In the genomic region with DNA sequence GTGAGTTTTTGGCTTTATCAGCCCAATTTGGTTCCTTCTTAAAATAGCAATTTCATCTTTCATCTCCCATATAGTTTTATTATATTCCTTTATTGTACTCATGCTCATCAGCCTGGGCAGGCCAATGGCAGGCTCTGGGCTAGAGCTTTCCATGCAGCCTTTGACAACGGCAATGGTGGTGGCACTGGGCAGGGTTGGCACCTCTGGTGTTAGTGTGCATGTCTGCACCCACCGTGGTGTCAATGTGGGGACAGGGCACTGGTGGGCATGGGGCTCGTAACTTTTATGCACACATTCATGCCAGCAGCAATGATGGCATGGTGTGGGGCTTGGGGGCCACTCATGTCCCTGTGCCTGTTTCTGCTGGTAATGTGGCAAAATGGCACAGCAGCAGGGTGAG, we compare ENCODE assay signal across 33 cellular contexts.
"Had no signal": no experiment of that assay in that cellular context is flagged by ENCODE, and none has a peak within 500 bp of the region (broad histone marks: within the 10 kb centered on the region; RNA-seq: fewer than 3 reads in every experiment).

No MANE protein-coding gene starts in this region.

- H3K4me1 ChIP-seq: ascending aorta, breast epithelium, heart left ventricle had no signal

- H3K9me3 Mint-ChIP-seq: endodermal cell had no signal

- H3K27ac ChIP-seq: ascending aorta, breast epithelium, cardiac muscle cell, coronary artery, dorsolateral prefrontal cortex, heart left ventricle, WERI-Rb-1 had no signal

- H3K36me3 Mint-ChIP-seq: activated naive CD4-positive, alpha-beta T cell treated with anti-CD3 and anti-CD28 coated beads, Interleukin-2, amount 10 ng/mL, durations not matched to agents 7 days and 5 days; activated naive CD8-positive, alpha-beta T cell treated with anti-CD3 and anti-CD28 coated beads, Interleukin-2, amount 10 ng/mL, durations not matched to agents 7 days and 5 days; brain had no signal

- H3K27ac Mint-ChIP-seq: activated B cell treated with CpG ODN at 0.5 μM for 24 hours; activated CD4-positive, alpha-beta memory T cell treated with anti-CD3 and anti-CD28 coated beads, Interleukin-2, amount 10 ng/mL, durations not matched to agents 7 days and 5 days; activated CD4-positive, alpha-beta T cell treated with anti-CD3 and anti-CD28 coated beads, Interleukin-2, amount 10 ng/mL, durations not matched to agents 24 days and 14 days; activated naive CD4-positive, alpha-beta T cell treated with anti-CD3 and anti-CD28 coated beads, Interleukin-2, amount 10 ng/mL, durations not matched to agents 7 days and 5 days; activated naive CD4-positive, alpha-beta T cell treated with anti-CD3 and anti-CD28 coated beads, Interleukin-2, amount 50 U/mL, for 72 hours; activated naive CD8-positive, alpha-beta T cell treated with anti-CD3 and anti-CD28 coated beads, Interleukin-2, amount 10 ng/mL, durations not matched to agents 7 days and 5 days; activated T-cell treated with anti-CD3 and anti-CD28 coated beads, Interleukin-2, amount 50 U/mL, for 24 hours; activated T-cell treated with anti-CD3 and anti-CD28 coated beads, Interleukin-2, amount 50 U/mL, for 72 hours; brain; dendritic cell treated with granulocyte-macrophage colony-stimulating factor and Interleukin-4, amounts not matched to agents 40 ng/mL and 50 ng/mL, for 4 days; endodermal cell; T-helper 17 cell; T-helper 2 cell treated with Interferon-gamma antibody and Interleukin-4, amounts not matched to agents 5 μg/mL and 100 μg/mL, for 36 hours had no signal

- H3K4me3 Mint-ChIP-seq: activated B cell treated with CpG ODN at 0.5 μM for 24 hours; activated CD4-positive, alpha-beta memory T cell treated with anti-CD3 and anti-CD28 coated beads, Interleukin-2, amount 10 ng/mL, durations not matched to agents 7 days and 5 days; activated CD4-positive, alpha-beta T cell treated with anti-CD3 and anti-CD28 coated beads, Interleukin-2, amount 10 ng/mL, durations not matched to agents 24 days and 14 days; activated naive CD4-positive, alpha-beta T cell treated with anti-CD3 and anti-CD28 coated beads, Interleukin-2, amount 10 ng/mL, durations not matched to agents 7 days and 5 days; activated naive CD8-positive, alpha-beta T cell treated with anti-CD3 and anti-CD28 coated beads, Interleukin-2, amount 10 ng/mL, durations not matched to agents 7 days and 5 days; activated T-cell treated with anti-CD3 and anti-CD28 coated beads, Interleukin-2, amount 50 U/mL, for 24 hours; activated T-cell treated with anti-CD3 and anti-CD28 coated beads, Interleukin-2, amount 50 U/mL, for 72 hours; brain; dendritic cell treated with granulocyte-macrophage colony-stimulating factor and Interleukin-4, amounts not matched to agents 40 ng/mL and 50 ng/mL, for 4 days; endodermal cell; T-helper 17 cell; T-helper 2 cell treated with Interferon-gamma antibody and Interleukin-4, amounts not matched to agents 5 μg/mL and 100 μg/mL, for 36 hours had no signal

- H3K4me3 ChIP-seq: ascending aorta, breast epithelium, cardiac muscle cell, coronary artery, dorsolateral prefrontal cortex, heart left ventricle had no signal

- H3K27me3 Mint-ChIP-seq: activated B cell treated with CpG ODN at 0.5 μM for 24 hours; activated CD4-positive, alpha-beta memory T cell treated with anti-CD3 and anti-CD28 coated beads, Interleukin-2, amount 10 ng/mL, durations not matched to agents 7 days and 5 days; activated CD4-positive, alpha-beta T cell treated with anti-CD3 and anti-CD28 coated beads, Interleukin-2, amount 10 ng/mL, durations not matched to agents 24 days and 14 days; activated naive CD4-positive, alpha-beta T cell treated with anti-CD3 and anti-CD28 coated beads, Interleukin-2, amount 10 ng/mL, durations not matched to agents 7 days and 5 days; activated naive CD8-positive, alpha-beta T cell treated with anti-CD3 and anti-CD28 coated beads, Interleukin-2, amount 10 ng/mL, durations not matched to agents 7 days and 5 days; activated T-cell treated with anti-CD3 and anti-CD28 coated beads, Interleukin-2, amount 50 U/mL, for 24 hours; brain; dendritic cell treated with granulocyte-macrophage colony-stimulating factor and Interleukin-4, amounts not matched to agents 40 ng/mL and 50 ng/mL, for 4 days; T-helper 17 cell had no signal

- H3K9me3 ChIP-seq: ascending aorta, breast epithelium had no signal

- H3K36me3 ChIP-seq: ascending aorta, breast epithelium, cardiac muscle cell, heart left ventricle, WERI-Rb-1 had no signal

- H3K4me1 Mint-ChIP-seq: activated B cell treated with CpG ODN at 0.5 μM for 24 hours; activated CD4-positive, alpha-beta memory T cell treated with anti-CD3 and anti-CD28 coated beads, Interleukin-2, amount 10 ng/mL, durations not matched to agents 7 days and 5 days; activated CD4-positive, alpha-beta T cell treated with anti-CD3 and anti-CD28 coated beads, Interleukin-2, amount 10 ng/mL, durations not matched to agents 24 days and 14 days; activated naive CD4-positive, alpha-beta T cell treated with anti-CD3 and anti-CD28 coated beads, Interleukin-2, amount 10 ng/mL, durations not matched to agents 7 days and 5 days; activated naive CD8-positive, alpha-beta T cell treated with anti-CD3 and anti-CD28 coated beads, Interleukin-2, amount 10 ng/mL, durations not matched to agents 7 days and 5 days; brain; T-helper 17 cell had no signal

- ATAC-seq: activated CD4-positive, CD25-positive, alpha-beta regulatory T cell treated with anti-CD3 and anti-CD28 coated beads, Interleukin-2, amount 50 U/mL, for 24 hours; activated naive CD4-positive, alpha-beta T cell treated with anti-CD3 and anti-CD28 coated beads, Interleukin-2, amount 50 U/mL, for 72 hours; activated T-cell treated with anti-CD3 and anti-CD28 coated beads, Interleukin-2, amount 50 U/mL, for 72 hours; esophagus mucosa; heart left ventricle; T-helper 17 cell had no signal

- H3K27me3 ChIP-seq: ascending aorta, breast epithelium, cardiac muscle cell, dorsolateral prefrontal cortex, heart left ventricle had no signal

- DNase-seq: activated B cell treated with CpG ODN at 0.5 μM for 24 hours; activated CD4-positive, alpha-beta memory T cell treated with anti-CD3 and anti-CD28 coated beads, Interleukin-2, amount 10 ng/mL, durations not matched to agents 7 days and 5 days; activated CD4-positive, alpha-beta T cell treated with anti-CD3 and anti-CD28 coated beads, Interleukin-2, amount 10 ng/mL, durations not matched to agents 24 days and 14 days; activated CD8-positive, alpha-beta memory T cell treated with anti-CD3 and anti-CD28 coated beads, Interleukin-2, amount 50 U/mL, for 48 hours; activated gamma-delta T cell; activated naive CD4-positive, alpha-beta T cell; activated naive CD4-positive, alpha-beta T cell treated with anti-CD3 and anti-CD28 coated beads, Interleukin-2, amount 10 ng/mL, durations not matched to agents 7 days and 5 days; activated naive CD8-positive, alpha-beta T cell treated with anti-CD3 and anti-CD28 coated beads, Interleukin-2, amount 10 ng/mL, durations not matched to agents 7 days and 5 days; activated T-cell treated with anti-CD3 and anti-CD28 coated beads for 4 hours; activated T-cell treated with anti-CD3 and anti-CD28 coated beads, Interleukin-2, amount 50 U/mL, for 24 hours; activated T-cell treated with anti-CD3 and anti-CD28 coated beads, Interleukin-2, amount 50 U/mL, for 72 hours; central memory CD4-positive, alpha-beta T cell; cerebellar nuclear complex; dorsolateral prefrontal cortex; effector memory CD4-positive, alpha-beta T cell; endodermal cell; foreskin fibroblast; glutamatergic neuron; heart left ventricle; T-helper 1 cell; T-helper 17 cell; T1000; WERI-Rb-1 had no signal
